ENCODE assay signal across 8 cellular contexts in genomic region chr2:208175069-208175842, GRCh38. TPM values are rescaled to one million over a fixed set of nuclear protein-coding genes. Genes with fewer than 3 reads are reported as not detected.
DNase-seq lines count a peak whose midpoint lies in the region; ATAC-seq, FAIRE-seq and TF ChIP-seq lines count a peak whose summit lies in the region.

No MANE protein-coding gene starts in this region.

- TF ChIP-seq POLR2A in GM12892 (IDR thresholded peaks at IDR 0.05; ENCODE audit: low read depth, low read length) = no peak

- H3K4me3 Mint-ChIP-seq in activated naive CD8-positive, alpha-beta T cell treated with anti-CD3 and anti-CD28 coated beads for 36 hours = no peak overlapping the region

- TF ChIP-seq CTCF in psoas muscle (IDR thresholded peaks at IDR 0.05) = peak; percentile 79

- DNase-seq in GM12892 (ENCODE audit: insufficient read length) (peak; percentile 47), NCI-H1048 (lab: John Stamatoyannopoulos, UW) (peak; percentile 77), SKM-1 treated with dmso at 0.1 percent for 144 hours (lab: John Stamatoyannopoulos, UW; ENCODE audit: unreplicated experiment) (peak; percentile 75), Right ventricle myocardium superior (peak; percentile 73), psoas muscle (peak; percentile 63 to 67), cerebellar nuclear complex (lab: John Stamatoyannopoulos, UW) (no peak)
- peak; percentile 38 for DNase-seq in activated naive CD8-positive, alpha-beta T cell treated with anti-CD3 and anti-CD28 coated beads for 36 hours

- no peaks in the 10 kb centered on the region for H3K4me1 ChIP-seq in psoas muscle

- no peaks in the 10 kb centered on the region for H3K27me3 ChIP-seq in psoas muscle (ENCODE audit: insufficient read depth in 3 of 3, low read length in 2 of 3)

- WGBS in psoas muscle, 3 donors = 38 to 41% (median 39%) methylated on average over 21 of the region's 21 CpGs

- H3K4me1 Mint-ChIP-seq in activated naive CD8-positive, alpha-beta T cell treated with anti-CD3 and anti-CD28 coated beads for 36 hours = peaks cover 1% of the 10 kb centered on the region

- intact Hi-C loops in Right ventricle myocardium superior (cut with DNase I) = no loop called here
- intact Hi-C loops in psoas muscle (cut with DNase I) = loop anchor here in 1 of 2 donors (2.0 kb wide), 1 partner anchor 80 kb away; the partner anchor contains the start of gene IDH1

- peaks cover 18% of the 10 kb centered on the region for H3K27me3 Mint-ChIP-seq in activated naive CD8-positive, alpha-beta T cell treated with anti-CD3 and anti-CD28 coated beads for 36 hours

- peak; percentile 82 for FAIRE-seq in GM12892 (lab: Jason Lieb, UNC)

- H3K36me3 Mint-ChIP-seq in activated naive CD8-positive, alpha-beta T cell treated with anti-CD3 and anti-CD28 coated beads for 36 hours = no peaks in the 10 kb centered on the region

- H3K27ac Mint-ChIP-seq in activated naive CD8-positive, alpha-beta T cell treated with anti-CD3 and anti-CD28 coated beads for 36 hours = no peak overlapping the region

- no peak overlapping the region for H3K4me3 ChIP-seq in psoas muscle

- no peaks in the 10 kb centered on the region for H3K9me3 Mint-ChIP-seq in activated naive CD8-positive, alpha-beta T cell treated with anti-CD3 and anti-CD28 coated beads for 36 hours

- no peaks in the 10 kb centered on the region for H3K36me3 ChIP-seq in psoas muscle (ENCODE audit: insufficient read depth in 1 of 2, low read depth in 1 of 2)

- no peak overlapping the region for H3K27ac ChIP-seq in psoas muscle

- no peaks in the 10 kb centered on the region for H3K9me3 ChIP-seq in psoas muscle

- ATAC-seq in HG02623 (IDR thresholded peaks at IDR 0.05; ENCODE audit: unreplicated experiment) = peak; percentile 99
- peak; percentile 99 for ATAC-seq in Right ventricle myocardium superior (ENCODE audit: poor library complexity)
- ATAC-seq in psoas muscle = peak; percentile 80 to 98 (median 94)

RNA-seq across cellular contexts. Expression of gene CRYGA, which starts 11.9 kb away (rescaled TPM):
- polyA plus RNA-seq in GM12892 (2012; ENCODE audit: missing spikeins) = not detected
- not detected for total RNA-seq in activated naive CD8-positive, alpha-beta T cell treated with anti-CD3 and anti-CD28 coated beads for 36 hours
- not detected for total RNA-seq in Right ventricle myocardium superior
- not detected for total RNA-seq in psoas muscle
- polyA plus RNA-seq in psoas muscle = not detected

RNA-seq across cellular contexts. Expression of gene C2orf80, which starts 14.6 kb away (rescaled TPM):
- polyA plus RNA-seq in GM12892 (2012; ENCODE audit: missing spikeins) = not detected
- not detected for total RNA-seq in activated naive CD8-positive, alpha-beta T cell treated with anti-CD3 and anti-CD28 coated beads for 36 hours
- not detected for total RNA-seq in Right ventricle myocardium superior
- total RNA-seq in psoas muscle = not detected
- polyA plus RNA-seq in psoas muscle = under 1 TPM in 1 of 3 donors, not detected in 2; 0.04 TPM

RNA-seq across cellular contexts. Expression of gene CRYGB, which starts 29.3 kb away (rescaled TPM):
- not detected for polyA plus RNA-seq in GM12892 (2012; ENCODE audit: missing spikeins)
- not detected for total RNA-seq in activated naive CD8-positive, alpha-beta T cell treated with anti-CD3 and anti-CD28 coated beads for 36 hours
- total RNA-seq in Right ventricle myocardium superior (not detected), psoas muscle (not detected)
- polyA plus RNA-seq in psoas muscle = not detected

RNA-seq across cellular contexts. Expression of gene CRYGC, which starts 45.6 kb away (rescaled TPM):
- polyA plus RNA-seq in GM12892 (2012; ENCODE audit: missing spikeins) = not detected
- total RNA-seq in activated naive CD8-positive, alpha-beta T cell treated with anti-CD3 and anti-CD28 coated beads for 36 hours = not detected
- total RNA-seq in Right ventricle myocardium superior (not detected), psoas muscle (not detected)
- not detected for polyA plus RNA-seq in psoas muscle

RNA-seq across cellular contexts. Expression of gene CRYGD, which starts 50.9 kb away (rescaled TPM):
- not detected for polyA plus RNA-seq in GM12892 (2012; ENCODE audit: missing spikeins)
- total RNA-seq in activated naive CD8-positive, alpha-beta T cell treated with anti-CD3 and anti-CD28 coated beads for 36 hours = not detected
- total RNA-seq in Right ventricle myocardium superior (not detected), psoas muscle (not detected)
- polyA plus RNA-seq in psoas muscle = not detected

Comparison
In these comparisons a context has a peak if more than half of its experiments do, and no peak if none do; other contexts are left out.
1. DNase-seq: peak in GM12892 (single experiment), NCI-H1048 (single experiment), SKM-1 treated with dmso at 0.1 percent for 144 hours (single experiment), activated naive CD8-positive, alpha-beta T cell treated with anti-CD3 and anti-CD28 coated beads for 36 hours (single experiment), Right ventricle myocardium superior (single experiment) and psoas muscle (2 of 2); none in cerebellar nuclear complex (0 of 2).
2. Peak in every context shown above with its lines, with median percentiles within 50 percentile points of each other: ATAC-seq.